In genomic region chr15:56929389-56929788, GRCh38 we compare ENCODE assay signal across 14 cellular contexts. TPM values are rescaled to one million over a fixed set of nuclear protein-coding genes. Genes with fewer than 3 reads are reported as not detected.
DNase-seq lines count a peak whose midpoint lies in the region; ATAC-seq, FAIRE-seq and TF ChIP-seq lines count a peak whose summit lies in the region.
"Had no signal": no experiment of that assay in that cellular context is flagged by ENCODE, and none has a peak within 500 bp of the region (broad histone marks: within the 10 kb centered on the region; RNA-seq: fewer than 3 reads in every experiment).

No MANE protein-coding gene starts in this region.

- intact Hi-C loops in left ventricle myocardium superior (cut with micrococcal nuclease) = loop anchor here (10.0 kb wide), 1 partner anchor 215 kb away; no protein-coding TSS in a partner anchor

- peaks cover 68% of the 10 kb centered on the region for H3K4me1 ChIP-seq in cardiac muscle cell (ENCODE audit: low read depth)

- no peaks in the 10 kb centered on the region for H3K27me3 ChIP-seq in cardiac muscle cell

- DNase-seq in cardiac muscle cell (ENCODE audit: low read depth in 1 of 2, low spot score in 1 of 2) (peak in 1 of 2 donors; percentile 17), left ventricle myocardium superior (no peak), foreskin fibroblast (peak; percentile 64 to 78), urothelium cell line (ENCODE audit: low spot score) (peak; percentile 8), HPDE6-E6E7 (ENCODE audit: extremely low spot score) (no peak), NCI-H187 (lab: John Stamatoyannopoulos, UW) (no peak)
- DNase-seq in stimulated activated CD8-positive, alpha-beta memory T cell treated with anti-CD3 and anti-CD28 coated beads, Interleukin-4, amount 100 ng/mL, for 48 hours = no peak
- DNase-seq: activated CD4-positive, alpha-beta T cell treated with anti-CD3 and anti-CD28 coated beads for 48 hours; activated naive CD4-positive, alpha-beta T cell; GF-D8; NCI-H82 had no signal

- TF ChIP-seq CTCF in cardiac muscle cell (IDR thresholded peaks at IDR 0.05; ENCODE audit: low read depth, low read length) = no peak
- TF ChIP-seq CTCF in foreskin fibroblast (IDR thresholded peaks at IDR 0.05; ENCODE audit: low read depth, low read length) = no peak

- peaks cover 3% of the 10 kb centered on the region for H3K36me3 ChIP-seq in cardiac muscle cell

- H3K27ac ChIP-seq in cardiac muscle cell = peak overlapping the region; percentile 6
- H3K27ac ChIP-seq: HL-60 had no signal

- no peaks in the 10 kb centered on the region for H3K9me3 ChIP-seq in cardiac muscle cell (ENCODE audit: low read depth)

- no peak for FAIRE-seq in urothelium cell line (lab: Jason Lieb, UNC)

- H3K4me3 ChIP-seq in cardiac muscle cell (no peak overlapping the region), foreskin fibroblast (ENCODE audit: low read depth in 1 of 2, low read length in 2 of 2) (no peak overlapping the region)

- ATAC-seq in left ventricle myocardium superior = no peak
- peak; percentile 44; the same call in 2 of the 3 replicates for ATAC-seq in SK-N-SH treated with all-trans-retinoic acid at 6 μM for 48 hours
- ATAC-seq: left lobe of liver had no signal

TF ChIP-seq in SK-N-SH treated with all-trans-retinoic acid at 6 μM for 48 hours, 23 proteins besides CTCF, POLR2A, EP300 and RAD21:
- TF ChIP-seq ESRRG (CRISPR knock-in tag; IDR thresholded peaks at IDR 0.05) (no peak), ISL1 (CRISPR knock-in tag; IDR thresholded peaks at IDR 0.05) (0 out of 2 replicates have a peak, but pooled peaks have one; percentile 22)
TF ChIP-seq in SK-N-SH treated with all-trans-retinoic acid at 6 μM for 48 hours: peak in this region for 1.

RNA-seq across cellular contexts. Expression of gene TCF12, which starts 10.9 kb away (rescaled TPM):
- total RNA-seq in cardiac muscle cell (135 and 137 TPM in 2 replicates), left ventricle myocardium superior (48.4 TPM)
- 42.6 and 58.4 TPM in 2 replicates for polyA plus RNA-seq in cardiac muscle cell

Comparison
In these comparisons a context has a peak if more than half of its experiments do, and no peak if none do; other contexts are left out.
1. DNase-seq: peak in foreskin fibroblast (2 of 2) and urothelium cell line (single experiment); none in left ventricle myocardium superior (single experiment), HPDE6-E6E7 (single experiment), stimulated activated CD8-positive, alpha-beta memory T cell treated with anti-CD3 and anti-CD28 coated beads, Interleukin-4, amount 100 ng/mL, for 48 hours (single experiment) and NCI-H187 (0 of 2).